In the genomic region with DNA sequence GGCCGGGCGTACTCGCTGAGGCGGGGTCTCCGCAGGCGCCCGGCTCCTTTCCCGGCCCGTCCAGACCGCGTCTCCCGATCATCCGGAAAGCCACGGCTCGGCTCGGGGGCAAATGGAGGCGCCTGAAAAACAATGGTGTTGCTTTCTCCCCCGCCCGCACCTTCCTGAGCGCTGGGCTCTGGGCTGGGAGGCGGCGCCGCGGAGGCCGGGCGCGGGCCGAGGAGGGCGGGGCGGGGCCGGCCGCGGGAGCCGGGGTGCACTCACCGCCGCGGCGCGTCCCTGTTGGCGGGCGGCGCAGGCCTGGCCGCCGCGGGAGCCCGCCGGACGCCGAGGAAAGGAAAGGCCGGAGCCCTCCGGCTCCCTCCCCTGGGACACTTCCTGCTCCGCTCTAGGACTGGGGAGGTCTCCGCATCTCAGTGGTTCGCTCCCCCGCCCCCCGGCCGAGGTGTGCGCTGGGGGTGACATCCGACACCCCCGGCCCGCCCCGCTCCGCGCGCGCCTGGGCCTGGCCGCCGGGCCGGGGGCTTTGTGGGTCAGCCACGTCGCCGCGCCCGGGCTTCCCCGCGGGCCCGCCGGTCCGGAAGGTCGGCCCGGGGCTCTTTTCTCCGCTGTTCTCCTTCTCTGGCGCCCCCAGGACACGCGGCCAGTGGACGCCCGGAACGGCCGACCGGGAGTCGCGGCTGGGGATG, we compare ENCODE assay signal across 8 cellular contexts. TPM values are rescaled to one million over a fixed set of nuclear protein-coding genes. Genes with fewer than 3 reads are reported as not detected.
DNase-seq lines count a peak whose midpoint lies in the region; ATAC-seq and TF ChIP-seq lines count a peak whose summit lies in the region.

TSS of gene ZNF496 (minus strand) at position 342 of the 689 bp plus-strand sequence. CDS start 2,289 bp downstream, outside the sequence.

- H3K4me3 ChIP-seq in right cardiac atrium (ENCODE audit: low read length): peak within 1 kb of the TSS; percentile 94

- intact Hi-C loops in right cardiac atrium (cut with DNase I): loop anchor here in 1 of 4 donors (5.0 kb wide), 1 partner anchor 41 kb away; no protein-coding TSS in a partner anchor

- DNase-seq in GM13976 (ENCODE audit: low spot score) (peak; percentile 91), NCI-H1105 treated with DMSO at 0.1 percent for 48 hours (lab: John Stamatoyannopoulos, UW) (peak; percentile 64), T-helper 1 cell (peak in 3 of 5 donors; percentile 25 to 30 (median 30)), anterior cingulate cortex (lab: John Stamatoyannopoulos, UW) (peak in 49 of 58 donors; percentile 19 to 76 (median 61)), right cardiac atrium (peak; percentile 86 to 94 (median 92)), putamen (ENCODE audit: low spot score) (peak; percentile 66), cerebellar nuclear complex (lab: John Stamatoyannopoulos, UW) (no peak)

- ATAC-seq in HG02759 (IDR thresholded peaks at IDR 0.05; ENCODE audit: unreplicated experiment) (peak; percentile 68), right cardiac atrium (peak; percentile 81 to 82)

- H3K27ac ChIP-seq in right cardiac atrium (ENCODE audit: low read length): peak within 1 kb of the TSS; percentile 89

- in situ Hi-C loops in GM13976 (cut with MboI; ENCODE audit: low sequenced_read_pairs, unreplicated experiment): no loop called here

- TF ChIP-seq CTCF in GM13976 (IDR thresholded peaks at IDR 0.05; ENCODE audit: borderline replicate concordance, control extremely low read depth, extremely low read depth, insufficient read depth, missing control alignments): no peak

- H3K9me3 ChIP-seq in right cardiac atrium (ENCODE audit: control insufficient read depth, low read length): no peaks in the 10 kb centered on the region

- H3K27me3 ChIP-seq in right cardiac atrium (ENCODE audit: control insufficient read depth, insufficient read depth): no peaks in the 10 kb centered on the region

- H3K4me1 ChIP-seq in right cardiac atrium (ENCODE audit: control insufficient read depth, insufficient read depth, low read length): peaks cover 13% of the 10 kb centered on the region

- WGBS in right cardiac atrium: under 1% methylated on average over 92 of the region's 92 CpGs

RNA-seq across cellular contexts. Expression of gene ZNF496, which starts in this region (rescaled TPM):
- total RNA-seq in right cardiac atrium: 10 to 100 TPM; 16.9 to 19.5 (median 17.4) TPM
- polyA plus RNA-seq in right cardiac atrium: 7.9 TPM

Comparison
In these comparisons a context has a peak if more than half of its experiments do, and no peak if none do; other contexts are left out.
1. DNase-seq: peak in GM13976 (single experiment), NCI-H1105 treated with DMSO at 0.1 percent for 48 hours (single experiment), T-helper 1 cell (3 of 5), anterior cingulate cortex (49 of 58), right cardiac atrium (3 of 3) and putamen (single experiment); none in cerebellar nuclear complex (0 of 2).